Comparison of ENCODE assay signal across 8 cellular contexts in genomic region chr7:30594540-30595460, GRCh38. TPM values are rescaled to one million over a fixed set of nuclear protein-coding genes. Genes with fewer than 3 reads are reported as not detected.
DNase-seq lines count a peak whose midpoint lies in the region; ATAC-seq, FAIRE-seq and TF ChIP-seq lines count a peak whose summit lies in the region.

Gene GARS1, plus strand, starts transcription at chr7:30594878. Its CDS starts 44 bp downstream, at chr7:30594922.

- H3K4me1 Mint-ChIP-seq in WTC11: peaks cover 19% of the 10 kb centered on the region

- DNase-seq in AG08395 (ENCODE audit: low spot score): peak; percentile 92
- peak; percentile 97 for DNase-seq in NCI-H226
- peak; percentile 84 for DNase-seq in WTC11 (ENCODE audit: low spot score)
- DNase-seq in bronchial epithelial cell (ENCODE audit: low read depth): peak; percentile 69
- DNase-seq in iPS-NIHi7 (ENCODE audit: extremely low spot score): peak; percentile 88
- DNase-seq in smooth muscle cell (lab: John Stamatoyannopoulos, UW; ENCODE audit: unreplicated experiment): peak; percentile 57

- H4K20me1 ChIP-seq in smooth muscle cell (ENCODE audit: low read depth): peaks cover 32% of the 10 kb centered on the region

- H3K27ac Mint-ChIP-seq in WTC11: peak within 1 kb of the TSS; percentile 99

- peak; percentile 83 for ATAC-seq in GM18909 (IDR thresholded peaks at IDR 0.05; ENCODE audit: poor library complexity, unreplicated experiment)
- ATAC-seq in HG03159 (IDR thresholded peaks at IDR 0.05; ENCODE audit: unreplicated experiment): peak; percentile 87
- peak; percentile 85 for ATAC-seq in WTC11

- no peak for FAIRE-seq in bronchial epithelial cell (lab: Jason Lieb, UNC)

- H3K4me3 ChIP-seq in bronchial epithelial cell (ENCODE audit: low read depth, low read length): peak within 1 kb of the TSS; percentile 93
- H3K4me3 ChIP-seq in smooth muscle cell: peak within 1 kb of the TSS; percentile 81

- H3K36me3 ChIP-seq in bronchial epithelial cell (ENCODE audit: control insufficient read depth, insufficient read depth, low read length) (peaks cover 9% of the 10 kb centered on the region), smooth muscle cell (ENCODE audit: low read depth) (peaks cover under 1% of the 10 kb centered on the region)

- H3K27ac ChIP-seq in smooth muscle cell (ENCODE audit: low read depth): peak within 1 kb of the TSS; percentile 98

- H3K27me3 ChIP-seq in bronchial epithelial cell (ENCODE audit: control insufficient read depth, insufficient read depth, low read length): no peaks in the 10 kb centered on the region
- H3K27me3 ChIP-seq in smooth muscle cell (ENCODE audit: low read depth): no peaks in the 10 kb centered on the region

- H2AFZ ChIP-seq in smooth muscle cell (ENCODE audit: low read depth): peak within 1 kb of the TSS; percentile 95

- H3K4me3 Mint-ChIP-seq in WTC11: peak within 1 kb of the TSS; percentile 97

- H3F3A ChIP-seq in smooth muscle cell (ENCODE audit: low read depth): peaks cover 5% of the 10 kb centered on the region

- CTCF ChIA-PET in WTC11 (lab: Charles Lee): interaction anchor here (0.9 to 1.2 kb wide), 2 partner anchors 27 to 31 kb away, joined by 3 read pairs; no protein-coding TSS in a partner anchor

- no peaks in the 10 kb centered on the region for H3K27me3 Mint-ChIP-seq in WTC11 (ENCODE audit: low read depth)

- TF ChIP-seq CTCF in WTC11 (IDR thresholded peaks at IDR 0.05) (no peak), bronchial epithelial cell (IDR thresholded peaks at IDR 0.05; ENCODE audit: insufficient read depth, low read length, severe bottlenecking) (no peak), smooth muscle cell (IDR thresholded peaks at IDR 0.05; ENCODE audit: borderline replicate concordance, insufficient read depth, poor library complexity, severe bottlenecking) (no peak)

- peaks cover 22% of the 10 kb centered on the region for H3K4me1 ChIP-seq in smooth muscle cell (ENCODE audit: low read depth)

- peak within 1 kb of the TSS; percentile 97 for H3K9ac ChIP-seq in smooth muscle cell (ENCODE audit: low read depth)

- under 1% methylated on average over 81 of the region's 86 CpGs for WGBS in smooth muscle cell (ENCODE audit: low lambda C conversion rate)

- peaks cover 14% of the 10 kb centered on the region for H3K36me3 Mint-ChIP-seq in WTC11

- peak within 1 kb of the TSS; percentile 96 for H3K4me2 ChIP-seq in smooth muscle cell

- H3K9me3 ChIP-seq in smooth muscle cell (replicated peaks; ENCODE audit: low read depth): no peaks in the 10 kb centered on the region

- H3K79me2 ChIP-seq in smooth muscle cell (ENCODE audit: low read depth): peaks cover 95% of the 10 kb centered on the region

- no peaks in the 10 kb centered on the region for H3K9me3 Mint-ChIP-seq in WTC11

- POLR2A ChIA-PET in WTC11 (lab: Charles Lee): interaction anchor here (1.2 kb wide), 1 partner anchor 88 kb away, joined by 3 read pairs; the partner anchor contains the start of gene CRHR2

TF ChIP-seq in WTC11, 78 proteins besides CTCF, POLR2A, EP300 and RAD21 (continues in another document):
- TF ChIP-seq GTF2I (CRISPR knock-in tag; conservative IDR thresholded peaks at IDR 0.05) (no peak), MAX (CRISPR knock-in tag; IDR thresholded peaks at IDR 0.05) (peak; percentile 98), ZNF263 (CRISPR knock-in tag; IDR thresholded peaks at IDR 0.05; ENCODE audit: low read depth) (no peak), ELF4 (CRISPR knock-in tag; IDR thresholded peaks at IDR 0.05; ENCODE audit: low read depth) (no peak), ZNF532 (CRISPR knock-in tag; IDR thresholded peaks at IDR 0.05; ENCODE audit: borderline replicate concordance) (no peak), TP53 (CRISPR knock-in tag; IDR thresholded peaks at IDR 0.05) (no peak; the same call in 1 of the 2 replicates), EMX1 (CRISPR knock-in tag; IDR thresholded peaks at IDR 0.05) (no peak; the same call in 1 of the 2 replicates), STAT6 (CRISPR knock-in tag; conservative IDR thresholded peaks at IDR 0.05; ENCODE audit: low read depth) (no peak), FOXJ3 (CRISPR knock-in tag; IDR thresholded peaks at IDR 0.05; ENCODE audit: borderline replicate concordance) (no peak), IRF2 (CRISPR knock-in tag; IDR thresholded peaks at IDR 0.05; ENCODE audit: borderline replicate concordance, low read depth) (no peak), MLX (CRISPR knock-in tag; IDR thresholded peaks at IDR 0.05) (peak; percentile 29; the same call in 1 of the 2 replicates), MXD4 (CRISPR knock-in tag; IDR thresholded peaks at IDR 0.05; ENCODE audit: borderline replicate concordance) (no peak)
- TF ChIP-seq, protein P1, sequence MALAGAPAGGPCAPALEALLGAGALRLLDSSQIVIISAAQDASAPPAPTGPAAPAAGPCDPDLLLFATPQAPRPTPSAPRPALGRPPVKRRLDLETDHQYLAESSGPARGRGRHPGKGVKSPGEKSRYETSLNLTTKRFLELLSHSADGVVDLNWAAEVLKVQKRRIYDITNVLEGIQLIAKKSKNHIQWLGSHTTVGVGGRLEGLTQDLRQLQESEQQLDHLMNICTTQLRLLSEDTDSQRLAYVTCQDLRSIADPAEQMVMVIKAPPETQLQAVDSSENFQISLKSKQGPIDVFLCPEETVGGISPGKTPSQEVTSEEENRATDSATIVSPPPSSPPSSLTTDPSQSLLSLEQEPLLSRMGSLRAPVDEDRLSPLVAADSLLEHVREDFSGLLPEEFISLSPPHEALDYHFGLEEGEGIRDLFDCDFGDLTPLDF (CRISPR knock-in tag; IDR thresholded peaks at IDR 0.05): 0 out of 2 replicates have a peak, but pooled peaks have one; percentile 30
- TF ChIP-seq, protein P2, sequence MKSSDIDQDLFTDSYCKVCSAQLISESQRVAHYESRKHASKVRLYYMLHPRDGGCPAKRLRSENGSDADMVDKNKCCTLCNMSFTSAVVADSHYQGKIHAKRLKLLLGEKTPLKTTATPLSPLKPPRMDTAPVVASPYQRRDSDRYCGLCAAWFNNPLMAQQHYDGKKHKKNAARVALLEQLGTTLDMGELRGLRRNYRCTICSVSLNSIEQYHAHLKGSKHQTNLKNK (CRISPR knock-in tag; IDR thresholded peaks at IDR 0.05): no peak

RNA-seq across cellular contexts. Expression of gene GARS1, which starts in this region (rescaled TPM):
- total RNA-seq in WTC11 (2021): 142 to 236 TPM (median 158 TPM) in 3 replicates
- 367 and 431 TPM in 2 replicates for total RNA-seq in bronchial epithelial cell
- 240 and 299 TPM in 2 replicates for total RNA-seq in smooth muscle cell
- 222 and 233 TPM in 2 replicates for polyA plus RNA-seq in smooth muscle cell

Comparison
In these comparisons a context has a peak if more than half of its experiments do, and no peak if none do; other contexts are left out.
1. Peak in every context shown above with its lines: DNase-seq, ATAC-seq, H3K4me3 ChIP-seq and H3K27ac ChIP-seq.